ENCODE assay signal across 1 cellular context in genomic region chr7:23383225-23383624, GRCh38.
TF ChIP-seq lines count a peak whose summit lies in the region.

No MANE protein-coding gene starts in this region.

TF ChIP-seq in IMR-90, 13 proteins besides CTCF, POLR2A, EP300 and RAD21:
- TF ChIP-seq BHLHE40 (IDR thresholded peaks at IDR 0.05; ENCODE audit: low read depth, low read length) (peak; percentile 35; the same call in 1 of the 2 replicates), MAFK (IDR thresholded peaks at IDR 0.05; ENCODE audit: low read depth, low read length) (no peak)
TF ChIP-seq in IMR-90: peak in this region for 1.
